In the genomic region with DNA sequence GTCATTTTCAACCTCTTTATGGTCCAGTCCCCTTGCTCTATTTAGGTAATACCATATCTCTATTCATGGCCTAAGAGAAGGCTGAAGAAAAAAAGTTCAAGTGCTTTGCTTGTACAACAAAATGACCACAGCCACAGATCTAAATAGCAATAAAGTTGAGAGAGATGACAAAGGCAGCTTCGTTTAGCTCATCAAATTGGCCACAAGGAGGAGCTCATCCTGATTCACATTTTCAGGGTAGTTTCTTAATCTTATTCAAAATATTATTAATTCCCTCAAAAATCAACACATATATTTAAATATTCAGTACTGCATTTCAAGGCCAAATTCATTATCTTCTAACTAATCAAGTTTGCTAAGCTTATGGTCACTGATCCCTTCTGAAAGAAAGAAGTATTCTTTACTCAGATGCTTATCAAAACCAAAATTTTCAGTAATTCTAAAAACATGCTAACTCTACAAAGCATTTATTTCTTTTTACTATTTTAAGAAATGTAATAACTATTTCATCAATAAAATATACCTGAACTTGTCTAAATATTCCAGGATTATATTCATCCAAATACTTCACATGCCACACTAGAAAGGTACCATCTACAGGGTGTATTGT, we compare ENCODE assay signal across 9 cellular contexts.
DNase-seq lines count a peak whose midpoint lies in the region; ATAC-seq and TF ChIP-seq lines count a peak whose summit lies in the region.
"Had no signal": no experiment of that assay in that cellular context is flagged by ENCODE, and none has a peak within 500 bp of the region (broad histone marks: within the 10 kb centered on the region; RNA-seq: fewer than 3 reads in every experiment).

No MANE protein-coding gene starts in this region.

- DNase-seq in SHP77 (lab: John Stamatoyannopoulos, UW) (peak; percentile 1 to 3), SHP77 treated with DMSO at 0.1 percent for 48 hours (lab: John Stamatoyannopoulos, UW) (no peak), Panc1 (ENCODE audit: low read depth, low spot score) (no peak), fibroblast of villous mesenchyme (ENCODE audit: low read depth) (peak; percentile 65), tibial artery (no peak), NK-92 (lab: John Stamatoyannopoulos, UW; ENCODE audit: unreplicated experiment) (no peak), NCI-H774 (lab: John Stamatoyannopoulos, UW) (no peak)
- no peak for DNase-seq in activated CD4-positive, alpha-beta T cell treated with anti-CD3 and anti-CD28 coated beads, Interleukin-2, amount 50 U/mL, for 48 hours
- DNase-seq: naive B cell had no signal

- H3K9me3 ChIP-seq in Panc1 (ENCODE audit: control insufficient read depth, insufficient read depth, low read depth, low read length) (no peaks in the 10 kb centered on the region), tibial artery (no peaks in the 10 kb centered on the region)

- H3K36me3 ChIP-seq in Panc1 (ENCODE audit: control insufficient read depth, insufficient read depth, low read length) (peaks cover 4% of the 10 kb centered on the region; the same call in 1 of the 2 replicates), tibial artery (peaks cover 0 to under 1% (median 0%) of the 10 kb centered on the region in 3 donors)

- H3K27ac ChIP-seq in Panc1 (ENCODE audit: low read length): no peak overlapping the region
- no peak overlapping the region for H3K27ac ChIP-seq in tibial artery

- CTCF ChIA-PET in Panc1 (lab: Charles Lee): interaction anchor here (0.8 to 1.1 kb wide), 3 partner anchors 12 to 240 kb away, joined by 3 to 5 read pairs (median 3); a partner anchor contains a TSS

- ATAC-seq in Panc1: no peak

- BruUV-seq in Panc1 (replicated peaks; lab: Mats Ljungman, UMichigan): no TSS peak

- in situ Hi-C loops in Panc1 (cut with HindIII; ENCODE audit: low pct_unique_long_range_greater_than_20kb, low sequenced_read_pairs): no loop called here

- TF ChIP-seq CTCF in Panc1 (IDR thresholded peaks at IDR 0.05): peak; percentile 70; the same call in 1 of the 2 replicates
- peak; percentile 67 for TF ChIP-seq CTCF in fibroblast of villous mesenchyme (IDR thresholded peaks at IDR 0.05; ENCODE audit: insufficient read depth, low read depth, low read length)
- peak; percentile 12 to 26 for TF ChIP-seq CTCF in tibial artery (IDR thresholded peaks at IDR 0.05)

- H3K4me3 ChIP-seq in Panc1 (ENCODE audit: low read depth in 2 of 2, low read length in 2 of 2) (no peak overlapping the region), fibroblast of villous mesenchyme (ENCODE audit: low read depth, low read length) (no peak overlapping the region), tibial artery (no peak overlapping the region)

- intact Hi-C loops in Panc1 (cut with micrococcal nuclease; ENCODE audit: unreplicated experiment) (no loop called here), tibial artery (cut with DNase I; ENCODE audit: low total_unique reads) (no loop called here)

- POLR2A ChIA-PET in Panc1 (lab: Charles Lee): interaction anchor here (0.6 kb wide), 1 partner anchor 49 kb away, joined by 6 read pairs; no protein-coding TSS in a partner anchor

- H3K27me3 ChIP-seq in Panc1 (ENCODE audit: control insufficient read depth, insufficient read depth, low read length) (no peaks in the 10 kb centered on the region), tibial artery (no peaks in the 10 kb centered on the region)

- H3K4me1 ChIP-seq in Panc1 (ENCODE audit: control insufficient read depth, insufficient read depth, low read length) (no peaks in the 10 kb centered on the region), tibial artery (no peaks in the 10 kb centered on the region)

Comparison
In these comparisons a context has a peak if more than half of its experiments do, and no peak if none do; other contexts are left out.
1. DNase-seq: peak in SHP77 (2 of 2) and fibroblast of villous mesenchyme (single experiment); none in SHP77 treated with DMSO at 0.1 percent for 48 hours (single experiment), Panc1 (single experiment), tibial artery (0 of 2), NK-92 (single experiment), activated CD4-positive, alpha-beta T cell treated with anti-CD3 and anti-CD28 coated beads, Interleukin-2, amount 50 U/mL, for 48 hours (0 of 2) and NCI-H774 (single experiment).
2. CTCF ChIP-seq: peak in every context shown above with its lines; median percentile 70 in Panc1; 67 in fibroblast of villous mesenchyme; 19 in tibial artery.